Comparison of ENCODE assay signal across 8 cellular contexts in genomic region chr15:37099321-37100108, GRCh38. TPM values are rescaled to one million over a fixed set of nuclear protein-coding genes. Genes with fewer than 3 reads are reported as not detected.
DNase-seq lines count a peak whose midpoint lies in the region; ATAC-seq lines count a peak whose summit lies in the region.

No MANE protein-coding gene starts in this region.

- no peak overlapping the region for H4K8ac ChIP-seq in neuronal stem cell (ENCODE audit: low read depth, low read length)

- no peaks in the 10 kb centered on the region for H3K9me3 ChIP-seq in esophagus (ENCODE audit: control insufficient read depth in 2 of 2, insufficient read depth in 1 of 2, low read depth in 1 of 2, low read length in 1 of 2)
- no peaks in the 10 kb centered on the region for H3K9me3 ChIP-seq in neuronal stem cell (replicated peaks in 1 of 2; ENCODE audit: control insufficient read depth in 2 of 2, insufficient read depth in 1 of 2, low read depth in 1 of 2, low read length in 2 of 2)

- no peak overlapping the region for H2AK5ac ChIP-seq in neuronal stem cell (ENCODE audit: low read depth, low read length)

- H3K4ac ChIP-seq in neuronal stem cell (ENCODE audit: low read length): no peak overlapping the region

- no peaks in the 10 kb centered on the region for H3K27me3 ChIP-seq in esophagus (ENCODE audit: control insufficient read depth in 1 of 2, insufficient read depth in 2 of 2, low read length in 2 of 2)
- peaks cover 0 to 5% (median 0%) of the 10 kb centered on the region in 3 experiments for H3K27me3 ChIP-seq in neuronal stem cell (ENCODE audit: control insufficient read depth in 3 of 3, insufficient read depth in 3 of 3, low read depth in 1 of 3, low read length in 3 of 3)

- peak; percentile 37 for DNase-seq in COR-L47 (lab: John Stamatoyannopoulos, UW)
- peak; percentile 17 for DNase-seq in HCEC 1CT
- DNase-seq in SK-N-DZ (ENCODE audit: low spot score): peak; percentile 76
- DNase-seq in neuronal stem cell (ENCODE audit: low spot score): peak; percentile 50
- DNase-seq in middle frontal gyrus (ENCODE audit: extremely low spot score, low spot score): no peak

- H3K4me1 ChIP-seq in esophagus (ENCODE audit: control insufficient read depth in 2 of 2, insufficient read depth in 2 of 2, low read length in 1 of 2) (peaks cover 0 to 2% of the 10 kb centered on the region in 2 donors), neuronal stem cell (ENCODE audit: control insufficient read depth in 2 of 2, insufficient read depth in 1 of 2, low read depth in 1 of 2, low read length in 2 of 2) (peaks cover 4 to 11% of the 10 kb centered on the region in 2 donors)

- peak overlapping the region; percentile 70 for H3K4me2 ChIP-seq in neuronal stem cell (ENCODE audit: insufficient read depth, low read length, poor library complexity, severe bottlenecking)

- ATAC-seq in GM18870 (IDR thresholded peaks at IDR 0.05; ENCODE audit: unreplicated experiment) (no peak), GM19463 (IDR thresholded peaks at IDR 0.05; ENCODE audit: unreplicated experiment) (no peak)

- H2BK15ac ChIP-seq in neuronal stem cell (ENCODE audit: low read length): no peak overlapping the region

- no peak overlapping the region for H3K23ac ChIP-seq in neuronal stem cell (ENCODE audit: low read depth, low read length, poor library complexity)

- H3K27ac ChIP-seq in esophagus (ENCODE audit: low read depth in 2 of 2, low read length in 1 of 2) (peak overlapping the region; percentile 97 to 98), neuronal stem cell (replicated peaks; ENCODE audit: low read length) (peak overlapping the region; percentile 92)

- H4K91ac ChIP-seq in neuronal stem cell (ENCODE audit: low read depth, low read length, poor library complexity): no peak overlapping the region

- H3K36me3 ChIP-seq in esophagus (ENCODE audit: control insufficient read depth in 2 of 2, insufficient read depth in 2 of 2, low read length in 1 of 2) (no peaks in the 10 kb centered on the region), neuronal stem cell (replicated peaks in 1 of 2; ENCODE audit: control insufficient read depth in 2 of 2, insufficient read depth in 2 of 2, low read length in 2 of 2) (peaks cover 0 to 15% of the 10 kb centered on the region in 2 donors)

- 0 to 1% methylated on average over 21 of the region's 21 CpGs for WGBS in esophagus, 2 donors
- WGBS in neuronal stem cell (ENCODE audit: extremely low coverage in 2 of 2, insufficient read length in 2 of 2, insufficient replicate concordance in 1 of 2), 2 donors: no CpG with 5 or more reads among the region's 21 CpGs

- H3K18ac ChIP-seq in neuronal stem cell (ENCODE audit: low read length): no peak overlapping the region

- peak overlapping the region; percentile 69 to 72 for H3K4me3 ChIP-seq in esophagus (ENCODE audit: low read depth in 1 of 2, low read length in 2 of 2)
- H3K4me3 ChIP-seq in neuronal stem cell (ENCODE audit: low read length in 2 of 2): peak overlapping the region; percentile 93 to 99

- no peak overlapping the region for H3K14ac ChIP-seq in neuronal stem cell (ENCODE audit: low read length)

- H2AFZ ChIP-seq in neuronal stem cell (ENCODE audit: low read length): peak overlapping the region; percentile 95

- peaks cover 8% of the 10 kb centered on the region for H3K79me1 ChIP-seq in neuronal stem cell (ENCODE audit: low read depth, low read length)

- H2BK120ac ChIP-seq in neuronal stem cell (ENCODE audit: low read depth, low read length): peak overlapping the region; percentile 82

- no peak overlapping the region for H2BK12ac ChIP-seq in neuronal stem cell (ENCODE audit: low read length)

- H2BK5ac ChIP-seq in neuronal stem cell (ENCODE audit: low read length): peak overlapping the region; percentile 95

- H3K9ac ChIP-seq in neuronal stem cell (ENCODE audit: low read depth, low read length, poor library complexity): peak overlapping the region; percentile 99

RNA-seq across cellular contexts. Expression of gene MEIS2, which starts 0.8 kb away (rescaled TPM):
- 133 and 168 TPM in 2 replicates for polyA plus RNA-seq in SK-N-DZ (2014; cell fraction: cytosol; rRNA removed)
- 136 and 171 TPM in 2 replicates for polyA plus RNA-seq in SK-N-DZ (2014; cell fraction: nucleus; rRNA removed)
- 1 to 10 TPM; 6.0 to 8.8 TPM for polyA plus RNA-seq in esophagus
- polyA plus RNA-seq in neuronal stem cell (2013, experiment 1 of 2): 50.7 TPM
- 50.7 TPM for polyA plus RNA-seq in neuronal stem cell (2013, experiment 2 of 2)
